ENCODE assay signal across 12 cellular contexts in genomic region chr10:124619802-124620490, GRCh38.
DNase-seq lines count a peak whose midpoint lies in the region; ATAC-seq, FAIRE-seq and TF ChIP-seq lines count a peak whose summit lies in the region.
"Had no signal": no experiment of that assay in that cellular context is flagged by ENCODE, and none has a peak within 500 bp of the region (broad histone marks: within the 10 kb centered on the region; RNA-seq: fewer than 3 reads in every experiment).

No MANE protein-coding gene starts in this region.

- DNase-seq in bronchial epithelial cell (ENCODE audit: low read depth), result peak; percentile 23
- no peak for DNase-seq in GM23338 (ENCODE audit: low spot score)
- no peak for DNase-seq in SHP77 treated with DMSO at 0.1 percent for 48 hours (lab: John Stamatoyannopoulos, UW)
- DNase-seq: activated T-cell treated with anti-CD3 and anti-CD28 coated beads, Interleukin-2, amount 50 U/mL, for 72 hours; NCI-H1694; retina; SW 1271 had no signal

- FAIRE-seq in bronchial epithelial cell (lab: Jason Lieb, UNC), result no peak
- FAIRE-seq: islet of Langerhans had no signal

- no peaks in the 10 kb centered on the region for H3K27me3 ChIP-seq in bronchial epithelial cell (ENCODE audit: control insufficient read depth, insufficient read depth, low read length)
- no peaks in the 10 kb centered on the region for H3K27me3 ChIP-seq in GM23338 (ENCODE audit: insufficient read depth)

- H3K4me3 ChIP-seq in bronchial epithelial cell (ENCODE audit: low read depth, low read length), result no peak overlapping the region
- no peak overlapping the region for H3K4me3 ChIP-seq in GM23338

- H3K79me2 ChIP-seq in GM23338 (replicated peaks; ENCODE audit: insufficient read depth), result no peaks in the 10 kb centered on the region

- no peaks in the 10 kb centered on the region for H3K4me1 ChIP-seq in GM23338 (ENCODE audit: insufficient read depth)

- no peaks in the 10 kb centered on the region for H4K20me1 ChIP-seq in GM23338 (replicated peaks; ENCODE audit: insufficient read depth)

- H2AFZ ChIP-seq in GM23338, result no peak overlapping the region

- no peaks in the 10 kb centered on the region for H3F3A ChIP-seq in GM23338 (replicated peaks; ENCODE audit: low read depth)

- H3K27me3 Mint-ChIP-seq in GM23338 (ENCODE audit: insufficient read depth, low read depth, poor library complexity), result peaks cover 16% of the 10 kb centered on the region

- peaks cover 11% of the 10 kb centered on the region for H3K4me1 Mint-ChIP-seq in GM23338

- peak; percentile 50 for ATAC-seq in GM19035 (IDR thresholded peaks at IDR 0.05; ENCODE audit: unreplicated experiment)
- peak; percentile 48 for ATAC-seq in HG02943 (IDR thresholded peaks at IDR 0.05; ENCODE audit: low read depth, unreplicated experiment)
- ATAC-seq in GM23338, result no peak
- ATAC-seq in HG03196 (IDR thresholded peaks at IDR 0.05; ENCODE audit: unreplicated experiment), result no peak

- H3K36me3 ChIP-seq in bronchial epithelial cell (ENCODE audit: control insufficient read depth, insufficient read depth, low read length) (peaks cover 11% of the 10 kb centered on the region), GM23338 (ENCODE audit: insufficient read depth) (no peaks in the 10 kb centered on the region)

- no peaks in the 10 kb centered on the region for H3K9me3 Mint-ChIP-seq in GM23338
- H3K9me3 Mint-ChIP-seq: activated T-cell treated with anti-CD3 and anti-CD28 coated beads, Interleukin-2, amount 50 U/mL, for 72 hours had no signal

- no peaks in the 10 kb centered on the region; the same call in 2 of the 3 replicates for H3K36me3 Mint-ChIP-seq in GM23338 (ENCODE audit: low read depth)

- no peak overlapping the region for H3K4me3 Mint-ChIP-seq in GM23338
- H3K4me3 Mint-ChIP-seq: activated T-cell treated with anti-CD3 and anti-CD28 coated beads, Interleukin-2, amount 50 U/mL, for 72 hours had no signal

- peak overlapping the region; percentile 91 for H3K27ac ChIP-seq in temporal lobe (ENCODE audit: low read depth, low read length)
- no peak overlapping the region; the same call in 1 of the 2 replicates for H3K27ac ChIP-seq in GM23338 (ENCODE audit: low read depth)

- no peak overlapping the region for H3K27ac Mint-ChIP-seq in GM23338
- H3K27ac Mint-ChIP-seq: activated T-cell treated with anti-CD3 and anti-CD28 coated beads, Interleukin-2, amount 50 U/mL, for 72 hours had no signal

- no peaks in the 10 kb centered on the region for H3K9me2 ChIP-seq in GM23338 (ENCODE audit: insufficient read depth)

- TF ChIP-seq CTCF in bronchial epithelial cell (IDR thresholded peaks at IDR 0.05; ENCODE audit: insufficient read depth, low read length, severe bottlenecking), result no peak
- TF ChIP-seq CTCF in GM23338 (conservative IDR thresholded peaks at IDR 0.05; ENCODE audit: low read depth in 2 of 2), result no peak

- no peak overlapping the region for H3K4me2 ChIP-seq in GM23338

TF ChIP-seq in GM23338, 12 proteins besides CTCF, POLR2A, EP300 and RAD21:
- TF ChIP-seq POLR2AphosphoS5 (IDR thresholded peaks at IDR 0.05; ENCODE audit: low read depth), result no peak
- no peak for TF ChIP-seq ETS1 (IDR thresholded peaks at IDR 0.05)
- no peak for TF ChIP-seq ZNF331 (CRISPR knock-in tag; IDR thresholded peaks at IDR 0.05; ENCODE audit: low read depth)
- TF ChIP-seq CREB1 (CRISPR knock-in tag; IDR thresholded peaks at IDR 0.05; ENCODE audit: low read depth), result no peak
- TF ChIP-seq EZH2phosphoT487 (IDR thresholded peaks at IDR 0.05; ENCODE audit: unreplicated experiment), result no peak
- TF ChIP-seq STAT1 (IDR thresholded peaks at IDR 0.05; ENCODE audit: unreplicated experiment), result no peak
- no peak for TF ChIP-seq ZNF462 (CRISPR knock-in tag; IDR thresholded peaks at IDR 0.05)

Comparison
In these comparisons a context has a peak if more than half of its experiments do, and no peak if none do; other contexts are left out.
1. ATAC-seq: peak in GM19035 (single experiment) and HG02943 (single experiment); none in GM23338 (single experiment) and HG03196 (single experiment).